Comparison of ENCODE assay signal across 8 cellular contexts in the genomic region with DNA sequence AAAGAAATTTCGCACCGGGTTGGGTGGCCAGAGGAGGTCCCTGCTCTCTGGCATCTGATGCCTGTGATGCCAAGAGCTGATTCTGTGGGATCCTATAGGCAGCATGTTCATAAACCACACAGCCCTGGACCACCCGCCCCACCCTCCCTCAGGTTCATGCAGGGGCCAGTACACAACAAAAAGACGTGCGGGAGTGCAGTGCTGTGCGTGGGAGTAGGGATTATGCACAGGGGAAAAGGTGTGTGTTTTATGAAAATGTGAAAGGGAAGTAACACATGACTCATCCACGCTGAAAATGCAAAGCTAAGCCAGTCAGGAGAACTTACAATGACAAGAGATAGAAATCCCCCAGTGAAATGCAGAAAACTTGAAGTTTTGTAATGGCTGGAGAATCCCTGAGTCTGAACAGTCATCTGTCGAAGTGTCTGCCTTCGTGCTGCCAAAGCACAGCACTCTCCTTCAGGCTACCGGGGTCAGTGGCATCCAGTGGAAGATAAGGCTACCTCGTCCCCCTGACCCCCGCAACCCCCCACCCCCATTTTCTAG. TPM values are rescaled to one million over a fixed set of nuclear protein-coding genes. Genes with fewer than 3 reads are reported as not detected.
DNase-seq lines count a peak whose midpoint lies in the region; ATAC-seq and TF ChIP-seq lines count a peak whose summit lies in the region.

No MANE protein-coding gene starts in this region.

- peaks cover 11% of the 10 kb centered on the region for H3K27me3 Mint-ChIP-seq in activated naive CD8-positive, alpha-beta T cell treated with anti-CD3 and anti-CD28 coated beads, Interleukin-2, amount 10 ng/mL, durations not matched to agents 7 days and 5 days
- H3K27me3 Mint-ChIP-seq in CD4-positive, alpha-beta T cell, result peaks cover 49% of the 10 kb centered on the region
- H3K27me3 Mint-ChIP-seq in CD4-positive, alpha-beta memory T cell, result peaks cover 28 to 38% of the 10 kb centered on the region in 2 donors

- CTCF ChIA-PET in CD4-positive, alpha-beta T cell (lab: Charles Lee), result no interaction called here
- CTCF ChIA-PET in CD4-positive, alpha-beta memory T cell (lab: Charles Lee; ENCODE audit: partially characterized antibody), result interaction anchor here (0.6 to 1.7 kb wide), 2 partner anchors 12 to 15 kb away, joined by 3 to 4 read pairs; no protein-coding TSS in a partner anchor

- H3K4me3 Mint-ChIP-seq in activated naive CD8-positive, alpha-beta T cell treated with anti-CD3 and anti-CD28 coated beads, Interleukin-2, amount 10 ng/mL, durations not matched to agents 7 days and 5 days, result peak overlapping the region; percentile 21
- no peak overlapping the region for H3K4me3 Mint-ChIP-seq in CD4-positive, alpha-beta T cell
- no peak overlapping the region for H3K4me3 Mint-ChIP-seq in CD4-positive, alpha-beta memory T cell

- intact Hi-C loops in CD4-positive, alpha-beta T cell (cut with DNase I, micrococcal nuclease), result no loop called here
- intact Hi-C loops in CD4-positive, alpha-beta memory T cell (cut with micrococcal nuclease), result no loop called here

- H3K4me1 ChIP-seq in CD4-positive, alpha-beta memory T cell (ENCODE audit: insufficient read depth, low read length), result no peaks in the 10 kb centered on the region

- TF ChIP-seq CTCF in CD4-positive, alpha-beta T cell (IDR thresholded peaks at IDR 0.05), result no peak

- H3K27ac ChIP-seq in CD4-positive, alpha-beta T cell (ENCODE audit: low read depth, low read length), result no peak overlapping the region
- no peak overlapping the region for H3K27ac ChIP-seq in CD4-positive, alpha-beta memory T cell (ENCODE audit: low read depth, low read length)

- H3K36me3 Mint-ChIP-seq in activated naive CD8-positive, alpha-beta T cell treated with anti-CD3 and anti-CD28 coated beads, Interleukin-2, amount 10 ng/mL, durations not matched to agents 7 days and 5 days, result no peaks in the 10 kb centered on the region
- no peaks in the 10 kb centered on the region for H3K36me3 Mint-ChIP-seq in CD4-positive, alpha-beta T cell (ENCODE audit: low read depth)
- H3K36me3 Mint-ChIP-seq in CD4-positive, alpha-beta memory T cell, result no peaks in the 10 kb centered on the region

- H3K9me3 ChIP-seq in CD4-positive, alpha-beta T cell (ENCODE audit: control insufficient read depth, low read length), result no peaks in the 10 kb centered on the region
- no peaks in the 10 kb centered on the region for H3K9me3 ChIP-seq in CD4-positive, alpha-beta memory T cell (ENCODE audit: control insufficient read depth in 1 of 2, low read length in 2 of 2)

- ATAC-seq in GM21360 (IDR thresholded peaks at IDR 0.05; ENCODE audit: unreplicated experiment) (peak; percentile 66), HG03520 (IDR thresholded peaks at IDR 0.05; ENCODE audit: unreplicated experiment) (peak; percentile 66)
- ATAC-seq in activated naive CD8-positive, alpha-beta T cell treated with anti-CD3 and anti-CD28 coated beads, Interleukin-2, amount 10 ng/mL, durations not matched to agents 7 days and 5 days (ENCODE audit: low read depth), result no peak
- no peak for ATAC-seq in CD4-positive, alpha-beta T cell (ENCODE audit: poor library complexity)

- DNase-seq in Daoy (ENCODE audit: low read depth) (peak; percentile 61), iris pigment epithelial cell (ENCODE audit: low read depth) (peak; percentile 92)
- no peak for DNase-seq in activated naive CD8-positive, alpha-beta T cell treated with anti-CD3 and anti-CD28 coated beads, Interleukin-2, amount 10 ng/mL, durations not matched to agents 7 days and 5 days
- peak; percentile 34 to 43 for DNase-seq in stimulated activated CD4-positive, alpha-beta T cell treated with anti-CD3 and anti-CD28 coated beads, Interleukin-4, amount 100 ng/mL, for 48 hours (ENCODE audit: low read depth in 2 of 2)
- no peak for DNase-seq in CD4-positive, alpha-beta T cell
- DNase-seq in CD4-positive, alpha-beta memory T cell, result no peak

- no peak overlapping the region for H3K27ac Mint-ChIP-seq in activated naive CD8-positive, alpha-beta T cell treated with anti-CD3 and anti-CD28 coated beads, Interleukin-2, amount 10 ng/mL, durations not matched to agents 7 days and 5 days
- no peak overlapping the region for H3K27ac Mint-ChIP-seq in CD4-positive, alpha-beta T cell
- H3K27ac Mint-ChIP-seq in CD4-positive, alpha-beta memory T cell, result no peak overlapping the region

- H3K4me1 Mint-ChIP-seq in activated naive CD8-positive, alpha-beta T cell treated with anti-CD3 and anti-CD28 coated beads, Interleukin-2, amount 10 ng/mL, durations not matched to agents 7 days and 5 days, result peaks cover 11% of the 10 kb centered on the region
- H3K4me1 Mint-ChIP-seq in CD4-positive, alpha-beta T cell (ENCODE audit: low read depth), result peaks cover 14% of the 10 kb centered on the region
- peaks cover 8 to 21% (median 16%) of the 10 kb centered on the region in 4 donors for H3K4me1 Mint-ChIP-seq in CD4-positive, alpha-beta memory T cell

- H3K9me3 Mint-ChIP-seq in activated naive CD8-positive, alpha-beta T cell treated with anti-CD3 and anti-CD28 coated beads, Interleukin-2, amount 10 ng/mL, durations not matched to agents 7 days and 5 days, result peaks cover 1% of the 10 kb centered on the region
- no peaks in the 10 kb centered on the region for H3K9me3 Mint-ChIP-seq in CD4-positive, alpha-beta T cell
- peaks cover 0 to 1% (median 0%) of the 10 kb centered on the region in 8 donors for H3K9me3 Mint-ChIP-seq in CD4-positive, alpha-beta memory T cell

- POLR2A ChIA-PET in activated naive CD8-positive, alpha-beta T cell treated with anti-CD3 and anti-CD28 coated beads, Interleukin-2, amount 10 ng/mL, durations not matched to agents 7 days and 5 days (lab: Charles Lee), result no interaction called here
- POLR2A ChIA-PET in CD4-positive, alpha-beta T cell (lab: Charles Lee), result no interaction called here
- POLR2A ChIA-PET in CD4-positive, alpha-beta memory T cell (lab: Charles Lee; ENCODE audit: partially characterized antibody), result no interaction called here

- H3K36me3 ChIP-seq in CD4-positive, alpha-beta memory T cell (ENCODE audit: insufficient read depth, low read length), result no peaks in the 10 kb centered on the region

- H3K4me3 ChIP-seq in CD4-positive, alpha-beta memory T cell (ENCODE audit: low read length in 2 of 2), result no peak overlapping the region

- peaks cover 24% of the 10 kb centered on the region for H3K27me3 ChIP-seq in CD4-positive, alpha-beta T cell (ENCODE audit: control insufficient read depth, insufficient read depth, low read length)
- peaks cover 9% of the 10 kb centered on the region for H3K27me3 ChIP-seq in CD4-positive, alpha-beta memory T cell (ENCODE audit: insufficient read depth, low read length)

RNA-seq across cellular contexts. Expression of a gene that starts 1.1 kb away (rescaled TPM):
- 3.6 and 4.3 TPM in 2 replicates for total RNA-seq in Daoy (2014; rRNA removed; shearing (Covaris generic))
- under 1 TPM in 1 of 2 experiments, not detected in 1; 0.06 TPM for total RNA-seq in activated naive CD8-positive, alpha-beta T cell treated with anti-CD3 and anti-CD28 coated beads, Interleukin-2, amount 10 ng/mL, durations not matched to agents 7 days and 5 days
- not detected for total RNA-seq in CD4-positive, alpha-beta T cell
- under 1 TPM; 0.69 to 0.70 TPM for total RNA-seq in CD4-positive, alpha-beta memory T cell
- under 1 TPM in 1 of 2 donors, not detected in 1; 0.75 TPM for polyA plus RNA-seq in CD4-positive, alpha-beta memory T cell

Comparison
In these comparisons a context has a peak if more than half of its experiments do, and no peak if none do; other contexts are left out.
1. DNase-seq: peak in Daoy (single experiment), iris pigment epithelial cell (single experiment) and stimulated activated CD4-positive, alpha-beta T cell treated with anti-CD3 and anti-CD28 coated beads, Interleukin-4, amount 100 ng/mL, for 48 hours (2 of 2); none in activated naive CD8-positive, alpha-beta T cell treated with anti-CD3 and anti-CD28 coated beads, Interleukin-2, amount 10 ng/mL, durations not matched to agents 7 days and 5 days (single experiment), CD4-positive, alpha-beta T cell (0 of 10) and CD4-positive, alpha-beta memory T cell (0 of 5).
2. ATAC-seq: peak in GM21360 (single experiment) and HG03520 (single experiment); none in activated naive CD8-positive, alpha-beta T cell treated with anti-CD3 and anti-CD28 coated beads, Interleukin-2, amount 10 ng/mL, durations not matched to agents 7 days and 5 days (single experiment) and CD4-positive, alpha-beta T cell (single experiment).